Comparison of ENCODE assay signal across 8 cellular contexts in the genomic region with DNA sequence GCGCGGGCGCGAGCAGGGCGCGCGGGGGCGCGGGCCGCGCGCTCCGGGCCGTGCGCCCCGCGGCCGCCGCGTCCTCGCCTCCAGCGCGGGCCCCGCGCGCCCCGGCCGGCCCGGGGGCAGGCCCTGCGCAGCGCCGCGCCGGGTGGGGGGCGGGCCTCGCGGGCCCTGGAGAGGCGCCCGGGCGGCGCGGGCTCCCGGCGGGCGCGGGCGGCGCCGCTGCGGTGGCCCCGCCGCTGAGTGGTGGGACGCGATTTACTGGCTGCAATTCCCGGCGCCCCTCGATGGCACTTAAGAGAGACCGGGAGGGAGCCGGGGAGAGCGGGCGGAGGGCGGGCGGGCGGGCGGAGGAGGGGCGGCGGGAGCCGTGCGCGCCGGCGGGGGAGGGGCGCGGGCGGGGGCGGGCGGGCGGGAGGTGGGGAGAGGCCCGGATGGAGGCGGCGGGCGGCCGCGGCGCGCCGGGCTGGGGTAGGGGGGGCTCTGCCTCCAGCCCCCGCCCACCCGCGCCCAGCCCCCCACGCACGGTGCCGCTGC.
A peak's percentile ranks its signal among the peaks of the same experiment; 100 is the strongest.
DNase-seq lines count a peak whose midpoint lies in the region; ATAC-seq, FAIRE-seq and TF ChIP-seq lines count a peak whose summit lies in the region.

No MANE protein-coding gene starts in this region.

- no peaks in the 10 kb centered on the region for H3K27me3 Mint-ChIP-seq in CD4-positive, alpha-beta memory T cell
- peaks cover 14% of the 10 kb centered on the region for H3K27me3 Mint-ChIP-seq in neural progenitor cell (ENCODE audit: insufficient read depth, low read depth)

- H3K27me3 ChIP-seq in CD4-positive, alpha-beta memory T cell (ENCODE audit: insufficient read depth, low read length), result no peaks in the 10 kb centered on the region
- H3K27me3 ChIP-seq in bronchial epithelial cell (ENCODE audit: control insufficient read depth, insufficient read depth, low read length) (peaks cover 5% of the 10 kb centered on the region), neural progenitor cell (no peaks in the 10 kb centered on the region)

- H3F3A ChIP-seq in neural progenitor cell (ENCODE audit: low read depth), result peaks cover 67% of the 10 kb centered on the region

- H3K9me3 ChIP-seq in CD4-positive, alpha-beta memory T cell (ENCODE audit: control insufficient read depth in 1 of 2, low read length in 2 of 2), result no peaks in the 10 kb centered on the region
- H3K9me3 ChIP-seq in neural progenitor cell (ENCODE audit: low read depth), result no peaks in the 10 kb centered on the region

- CTCF ChIA-PET in CD4-positive, alpha-beta memory T cell (lab: Charles Lee; ENCODE audit: partially characterized antibody), result no interaction called here

- no peak for FAIRE-seq in bronchial epithelial cell (lab: Jason Lieb, UNC)

- ATAC-seq in GM21717 (IDR thresholded peaks at IDR 0.05; ENCODE audit: unreplicated experiment), result no peak

- TF ChIP-seq CTCF in bronchial epithelial cell (IDR thresholded peaks at IDR 0.05; ENCODE audit: insufficient read depth, low read length, severe bottlenecking) (no peak), neural progenitor cell (IDR thresholded peaks at IDR 0.05) (no peak)

- H3K27ac ChIP-seq in CD4-positive, alpha-beta memory T cell (ENCODE audit: low read depth, low read length), result no peak overlapping the region
- no peak overlapping the region for H3K27ac ChIP-seq in neural progenitor cell

- H3K4me1 Mint-ChIP-seq in CD4-positive, alpha-beta memory T cell, result peaks cover 3 to 16% (median 10%) of the 10 kb centered on the region in 4 donors
- peaks cover 50% of the 10 kb centered on the region for H3K4me1 Mint-ChIP-seq in neural progenitor cell

- POLR2A ChIA-PET in CD4-positive, alpha-beta memory T cell (lab: Charles Lee; ENCODE audit: partially characterized antibody), result no interaction called here

- intact Hi-C loops in CD4-positive, alpha-beta memory T cell (cut with micrococcal nuclease), result loop anchor here (1.0 kb wide), 1 partner anchor 26 kb away; no protein-coding TSS in a partner anchor

- no peak overlapping the region for H3K27ac Mint-ChIP-seq in CD4-positive, alpha-beta memory T cell
- H3K27ac Mint-ChIP-seq in neural progenitor cell, result no peak overlapping the region

- H3K9me3 Mint-ChIP-seq in CD4-positive, alpha-beta memory T cell, result no peaks in the 10 kb centered on the region
- H3K9me3 Mint-ChIP-seq in neural progenitor cell, result no peaks in the 10 kb centered on the region

- H3K4me3 ChIP-seq in CD4-positive, alpha-beta memory T cell (ENCODE audit: low read length in 2 of 2), result no peak overlapping the region
- H3K4me3 ChIP-seq in bronchial epithelial cell (ENCODE audit: low read depth, low read length), result peak overlapping the region; percentile 23
- H3K4me3 ChIP-seq in neural progenitor cell, result peak overlapping the region; percentile 48

- peak in 4 of 5 donors; percentile 14 to 36 (median 27) for DNase-seq in CD4-positive, alpha-beta memory T cell
- DNase-seq in HuH-7 (ENCODE audit: low spot score), result peak; percentile 67
- no peak for DNase-seq in bronchial epithelial cell (ENCODE audit: low read depth)
- peak; percentile 81 for DNase-seq in neural progenitor cell (ENCODE audit: low spot score)
- DNase-seq in ureter (ENCODE audit: low spot score), result no peak
- DNase-seq in activated CD4-positive, alpha-beta T cell treated with anti-CD3 and anti-CD28 coated beads for 48 hours, result no peak
- DNase-seq in HUDEP-2 (lab: John Stamatoyannopoulos, UW; ENCODE audit: unreplicated experiment in 76 of 76), result no peak

- H4K20me1 ChIP-seq in neural progenitor cell (ENCODE audit: low read depth), result peaks cover 26% of the 10 kb centered on the region

- H3K36me3 ChIP-seq in CD4-positive, alpha-beta memory T cell (ENCODE audit: insufficient read depth, low read length), result no peaks in the 10 kb centered on the region
- no peaks in the 10 kb centered on the region for H3K36me3 ChIP-seq in bronchial epithelial cell (ENCODE audit: control insufficient read depth, insufficient read depth, low read length)
- H3K36me3 ChIP-seq in neural progenitor cell, result no peaks in the 10 kb centered on the region

- H3K9ac ChIP-seq in neural progenitor cell, result no peak overlapping the region

- H3K4me2 ChIP-seq in neural progenitor cell, result peak overlapping the region; percentile 55

- H3K36me3 Mint-ChIP-seq in CD4-positive, alpha-beta memory T cell, result no peaks in the 10 kb centered on the region
- H3K36me3 Mint-ChIP-seq in neural progenitor cell, result no peaks in the 10 kb centered on the region

- H3K79me2 ChIP-seq in neural progenitor cell (ENCODE audit: low read depth), result peaks cover 16% of the 10 kb centered on the region

- H2AFZ ChIP-seq in neural progenitor cell (replicated peaks), result no peak overlapping the region

- peaks cover 9% of the 10 kb centered on the region for H3K4me1 ChIP-seq in CD4-positive, alpha-beta memory T cell (ENCODE audit: insufficient read depth, low read length)
- H3K4me1 ChIP-seq in neural progenitor cell, result peaks cover 43% of the 10 kb centered on the region

- no peak overlapping the region for H3K4me3 Mint-ChIP-seq in CD4-positive, alpha-beta memory T cell
- no peak overlapping the region for H3K4me3 Mint-ChIP-seq in neural progenitor cell

Comparison
In these comparisons a context has a peak if more than half of its experiments do, and no peak if none do; other contexts are left out.
1. DNase-seq: peak in CD4-positive, alpha-beta memory T cell (4 of 5), HuH-7 (single experiment) and neural progenitor cell (single experiment); none in bronchial epithelial cell (single experiment), ureter (single experiment), activated CD4-positive, alpha-beta T cell treated with anti-CD3 and anti-CD28 coated beads for 48 hours (single experiment) and HUDEP-2 (0 of 76).
2. H3K4me3 ChIP-seq: peak in bronchial epithelial cell (single experiment) and neural progenitor cell (single experiment); none in CD4-positive, alpha-beta memory T cell (0 of 2).